7 cellular contexts compared by ENCODE assay signal in the genomic region with DNA sequence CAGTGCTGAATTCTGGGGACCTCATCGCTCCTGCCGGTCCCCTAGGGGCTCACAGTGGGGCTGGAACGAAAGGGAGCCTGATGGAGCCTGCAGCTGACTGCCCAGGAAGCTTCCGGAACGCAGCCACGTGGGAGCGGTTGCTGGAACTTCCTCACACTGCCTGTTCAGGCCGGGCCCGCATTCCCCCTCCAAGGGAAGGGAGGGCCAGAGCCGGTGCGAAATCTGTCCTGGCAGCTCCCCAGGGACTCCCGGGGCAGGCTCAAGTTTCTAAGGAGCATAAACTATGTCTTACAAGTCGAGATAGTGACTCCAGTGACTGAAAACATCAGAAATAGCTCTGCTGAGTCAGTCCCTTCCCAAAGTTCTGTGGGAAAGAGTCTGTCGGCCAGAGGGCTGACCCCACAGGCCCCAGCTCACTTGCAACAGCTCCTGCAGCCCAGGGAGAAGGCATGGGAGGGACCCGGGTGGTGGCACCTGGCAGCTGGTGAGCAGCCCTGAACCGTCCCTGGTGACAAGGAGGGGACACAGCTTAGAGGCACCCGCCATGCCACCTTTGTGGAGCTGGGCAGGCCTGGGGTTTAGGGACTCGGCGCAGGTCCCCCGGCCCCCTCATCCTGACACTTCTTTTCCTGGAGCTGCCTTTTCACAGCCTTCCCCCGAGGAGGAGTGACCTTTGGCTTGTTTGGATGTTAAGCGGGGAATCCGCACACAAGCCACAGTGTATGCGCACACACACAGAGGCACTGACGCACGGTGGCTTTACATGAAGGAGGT. TPM values are rescaled to one million over a fixed set of nuclear protein-coding genes. Genes with fewer than 3 reads are reported as not detected.
DNase-seq lines count a peak whose midpoint lies in the region; ATAC-seq and TF ChIP-seq lines count a peak whose summit lies in the region.

No MANE protein-coding gene starts in this region.

- peaks cover 0 to 15% (median 12%) of the 10 kb centered on the region in 4 donors for H3K4me1 ChIP-seq in stomach

- H3K27me3 ChIP-seq in kidney epithelial cell (ENCODE audit: control insufficient read depth, insufficient read depth, low read length) (no peaks in the 10 kb centered on the region), stomach (no peaks in the 10 kb centered on the region)

- H3K4me1 Mint-ChIP-seq in HFFc6 (ENCODE audit: low read depth): peaks cover 12% of the 10 kb centered on the region

- peaks cover 6% of the 10 kb centered on the region for H3K36me3 Mint-ChIP-seq in HFFc6 (ENCODE audit: low read depth)

- H3K27ac ChIP-seq in stomach: peak overlapping the region in 4 of 5 donors; percentile 53 to 77 (median 64)

- H3K4me3 ChIP-seq in kidney epithelial cell (ENCODE audit: low read depth, low read length) (no peak overlapping the region), stomach (no peak overlapping the region)

- peaks cover 8% of the 10 kb centered on the region for H3K27me3 Mint-ChIP-seq in HFFc6 (ENCODE audit: insufficient read depth)

- H3K9me3 Mint-ChIP-seq in HFFc6: peaks cover 14% of the 10 kb centered on the region

- ATAC-seq in HG03135 (IDR thresholded peaks at IDR 0.05; ENCODE audit: unreplicated experiment): no peak

- peak overlapping the region; percentile 58 for H3K27ac Mint-ChIP-seq in HFFc6

- H3K4me3 Mint-ChIP-seq in HFFc6: no peak overlapping the region

- DNase-seq in HFFc6 (peak; percentile 76), brain pericyte (ENCODE audit: low read depth, low spot score) (peak; percentile 50), kidney epithelial cell (ENCODE audit: low read depth) (peak; percentile 35), stomach (peak; percentile 72), NCI-H1694 (lab: John Stamatoyannopoulos, UW) (no peak), NCI-H128 (lab: John Stamatoyannopoulos, UW; ENCODE audit: unreplicated experiment) (no peak)

- WGBS in stomach, 5 donors: 45 to 57% (median 53%) methylated on average over 15 to 26 of the region's 26 CpGs

- H3K9me3 ChIP-seq in stomach: peaks cover 0 to 14% (median 8%) of the 10 kb centered on the region in 4 donors

- TF ChIP-seq EP300 in stomach (IDR thresholded peaks at IDR 0.05): no peak

- intact Hi-C loops in stomach (cut with DNase I; ENCODE audit: low total_unique reads): no loop called here

- TF ChIP-seq CTCF in HFFc6 (IDR thresholded peaks at IDR 0.05): no peak
- TF ChIP-seq CTCF in kidney epithelial cell (IDR thresholded peaks at IDR 0.05; ENCODE audit: insufficient read depth, low read length, poor library complexity, severe bottlenecking): no peak
- TF ChIP-seq CTCF in stomach (IDR thresholded peaks at IDR 0.05): no peak

- no peak for TF ChIP-seq POLR2A in stomach (IDR thresholded peaks at IDR 0.05)

- H3K36me3 ChIP-seq in kidney epithelial cell (ENCODE audit: control insufficient read depth, insufficient read depth, low read length): no peaks in the 10 kb centered on the region
- no peaks in the 10 kb centered on the region for H3K36me3 ChIP-seq in stomach

RNA-seq across cellular contexts. Expression of a gene that starts 47.6 kb away (rescaled TPM):
- 1 to 10 TPM; 7.1 to 8.7 (median 7.8) TPM for total RNA-seq in HFFc6 (2021; fragmentation: NEBNext Ultra II Directional; extraction: Animal tissue kit (Norgen Biotek cat#: 25700))
- total RNA-seq in kidney epithelial cell: 65.6 and 92.4 TPM in 2 replicates
- total RNA-seq in stomach: 10 to 100 TPM; 11.1 to 93.0 (median 55.9) TPM
- polyA plus RNA-seq in stomach: 10 to 100 TPM; 15.0 to 36.0 (median 25.3) TPM

Comparison
In these comparisons a context has a peak if more than half of its experiments do, and no peak if none do; other contexts are left out.
1. DNase-seq: peak in HFFc6 (single experiment), brain pericyte (single experiment), kidney epithelial cell (single experiment) and stomach (single experiment); none in NCI-H1694 (single experiment) and NCI-H128 (single experiment).